In genomic region chr1:32052887-32053286, GRCh38 we compare ENCODE assay signal across 27 cellular contexts. TPM values are rescaled to one million over a fixed set of nuclear protein-coding genes. Genes with fewer than 3 reads are reported as not detected.
DNase-seq lines count a peak whose midpoint lies in the region; ATAC-seq and TF ChIP-seq lines count a peak whose summit lies in the region.
"Had no signal": no experiment of that assay in that cellular context is flagged by ENCODE, and none has a peak within 500 bp of the region (broad histone marks: within the 10 kb centered on the region; RNA-seq: fewer than 3 reads in every experiment).

No MANE protein-coding gene starts in this region.

- H3K36me3 Mint-ChIP-seq in HFFc6 (ENCODE audit: low read depth) (peaks cover 48% of the 10 kb centered on the region), endothelial cell (ENCODE audit: low read depth, unreplicated experiment) (peaks cover 26% of the 10 kb centered on the region), nephron progenitor cell (ENCODE audit: low read depth) (peaks cover 82% of the 10 kb centered on the region)

- ATAC-seq in upper lobe of left lung (ENCODE audit: low FRiP score in 2 of 2) (no peak), GM19324 (IDR thresholded peaks at IDR 0.05; ENCODE audit: low FRiP score, unreplicated experiment) (no peak)
- ATAC-seq in activated CD4-positive, CD25-positive, alpha-beta regulatory T cell treated with anti-CD3 and anti-CD28 coated beads, Interleukin-2, amount 50 U/mL, for 24 hours, result no peak
- ATAC-seq: activated CD8-positive, alpha-beta T cell treated with anti-CD3 and anti-CD28 coated beads, Interleukin-2, amount 10 ng/mL, durations not matched to agents 7 days and 5 days; GM23338; Panc1; psoas muscle; stimulated activated naive CD8-positive, alpha-beta T cell treated with anti-CD3 and anti-CD28 coated beads, Interleukin-15, amount 100 ng/mL, for 72 hours; T-cell had no signal

- H3K27me3 Mint-ChIP-seq in HFFc6 (ENCODE audit: insufficient read depth), result peaks cover 5% of the 10 kb centered on the region
- no peaks in the 10 kb centered on the region for H3K27me3 Mint-ChIP-seq in endothelial cell (ENCODE audit: unreplicated experiment)
- H3K27me3 Mint-ChIP-seq in nephron progenitor cell (ENCODE audit: low read depth, poor library complexity), result no peaks in the 10 kb centered on the region
- H3K27me3 Mint-ChIP-seq: brain; stimulated activated naive CD8-positive, alpha-beta T cell treated with anti-CD3 and anti-CD28 coated beads, Interleukin-15, amount 100 ng/mL, for 72 hours; T-cell had no signal

- H3K4me1 ChIP-seq in upper lobe of left lung, result no peaks in the 10 kb centered on the region
- H3K4me1 ChIP-seq: left ventricle myocardium inferior, psoas muscle, SJSA1, vagina had no signal

- H3K4me3 ChIP-seq in upper lobe of left lung, result no peak overlapping the region
- H3K4me3 ChIP-seq: esophagus muscularis mucosa, GM23338, left ventricle myocardium inferior, psoas muscle, SJSA1, vagina had no signal

- H3K9me3 ChIP-seq in upper lobe of left lung, result no peaks in the 10 kb centered on the region
- H3K9me3 ChIP-seq: esophagus muscularis mucosa, left ventricle myocardium inferior, psoas muscle, SJSA1, vagina had no signal

- 94 to 97% methylated on average over 4 of the region's 4 CpGs for WGBS in upper lobe of left lung, 2 donors

- H3K4me1 Mint-ChIP-seq in HFFc6 (ENCODE audit: low read depth) (peaks cover 19% of the 10 kb centered on the region), endothelial cell (ENCODE audit: unreplicated experiment) (peaks cover 6% of the 10 kb centered on the region), nephron progenitor cell (no peaks in the 10 kb centered on the region)
- H3K4me1 Mint-ChIP-seq: GM23338, T-cell had no signal

- H3K4me3 Mint-ChIP-seq in HFFc6 (no peak overlapping the region), endothelial cell (ENCODE audit: unreplicated experiment) (no peak overlapping the region), nephron progenitor cell (no peak overlapping the region)
- H3K4me3 Mint-ChIP-seq: activated CD8-positive, alpha-beta T cell treated with anti-CD3 and anti-CD28 coated beads, Interleukin-2, amount 10 ng/mL, durations not matched to agents 7 days and 5 days; brain; GM23338; stimulated activated naive CD8-positive, alpha-beta T cell treated with anti-CD3 and anti-CD28 coated beads, Interleukin-15, amount 100 ng/mL, for 72 hours; T-cell had no signal

- H3K27ac Mint-ChIP-seq in HFFc6 (peak overlapping the region; percentile 44), endothelial cell (ENCODE audit: unreplicated experiment) (peak overlapping the region; percentile 61), nephron progenitor cell (peak overlapping the region; percentile 61)
- H3K27ac Mint-ChIP-seq: activated CD8-positive, alpha-beta T cell treated with anti-CD3 and anti-CD28 coated beads, Interleukin-2, amount 10 ng/mL, durations not matched to agents 7 days and 5 days; GM23338; T-cell had no signal

- no peaks in the 10 kb centered on the region for H3K27me3 ChIP-seq in upper lobe of left lung
- H3K27me3 ChIP-seq: esophagus muscularis mucosa, SJSA1, vagina had no signal

- H3K9me3 Mint-ChIP-seq in HFFc6 (peaks cover 6% of the 10 kb centered on the region; the same call in 1 of the 2 replicates), endothelial cell (ENCODE audit: unreplicated experiment) (no peaks in the 10 kb centered on the region), nephron progenitor cell (no peaks in the 10 kb centered on the region)
- H3K9me3 Mint-ChIP-seq: brain; GM23338; stimulated activated naive CD8-positive, alpha-beta T cell treated with anti-CD3 and anti-CD28 coated beads, Interleukin-15, amount 100 ng/mL, for 72 hours; T-cell had no signal

- TF ChIP-seq POLR2A in upper lobe of left lung (IDR thresholded peaks at IDR 0.05), result no peak

- TF ChIP-seq EP300 in upper lobe of left lung (IDR thresholded peaks at IDR 0.05), result no peak

- H3K36me3 ChIP-seq in upper lobe of left lung, result peaks cover 3 to 91% (median 64%) of the 10 kb centered on the region in 4 donors

- peak; percentile 67 for DNase-seq in HFFc6
- peak; percentile 51 for DNase-seq in RKO (ENCODE audit: low spot score)
- no peak for DNase-seq in endothelial cell (ENCODE audit: low spot score)
- no peak for DNase-seq in nephron progenitor cell
- no peak for DNase-seq in upper lobe of left lung
- DNase-seq in SKM-1 (lab: John Stamatoyannopoulos, UW; ENCODE audit: unreplicated experiment), result no peak
- DNase-seq: activated CD8-positive, alpha-beta T cell treated with anti-CD3 and anti-CD28 coated beads, Interleukin-2, amount 10 ng/mL, durations not matched to agents 7 days and 5 days; activated naive CD4-positive, alpha-beta T cell; activated T-cell treated with anti-CD3 and anti-CD28 coated beads, Interleukin-2, amount 50 U/mL, for 1 hour; C1 segment of cervical spinal cord; effector memory CD4-positive, alpha-beta T cell; left ventricle myocardium inferior; NCI-H1092; NCI-H1694 treated with DMSO at 0.1 percent for 48 hours; NCI-H524; NK-92 treated with Interleukin-12 subunit alpha and Interleukin-12 subunit beta, amount 100 ng/mL, for 24 hours; psoas muscle; stimulated activated naive CD8-positive, alpha-beta T cell treated with anti-CD3 and anti-CD28 coated beads, Interleukin-15, amount 100 ng/mL, for 72 hours; T-cell had no signal

- no peak overlapping the region for H3K27ac ChIP-seq in upper lobe of left lung
- H3K27ac ChIP-seq: esophagus muscularis mucosa, left ventricle myocardium inferior, psoas muscle, SJSA1, vagina had no signal

- TF ChIP-seq CTCF in HFFc6 (IDR thresholded peaks at IDR 0.05), result no peak
- no peak for TF ChIP-seq CTCF in endothelial cell (IDR thresholded peaks at IDR 0.05; ENCODE audit: unreplicated experiment)
- no peak for TF ChIP-seq CTCF in nephron progenitor cell (IDR thresholded peaks at IDR 0.05)
- no peak for TF ChIP-seq CTCF in upper lobe of left lung (IDR thresholded peaks at IDR 0.05)

RNA-seq across cellular contexts. Expression of gene TMEM39B, which starts 19.9 kb away (rescaled TPM):
- 10 to 100 TPM; 17.6 to 23.2 (median 20.8) TPM for total RNA-seq in HFFc6 (2021; fragmentation: NEBNext Ultra II Directional; extraction: Animal tissue kit (Norgen Biotek cat#: 25700))
- 26.9 TPM for total RNA-seq in endothelial cell (ENCODE audit: unreplicated experiment)
- 10 to 100 TPM in 3 of 6 donors, 1 to 10 TPM in 3; 5.0 to 22.1 (median 10.2) TPM for total RNA-seq in upper lobe of left lung

RNA-seq across cellular contexts. Expression of gene KHDRBS1, which starts 39.2 kb away (rescaled TPM):
- 100 to 1,000 TPM; 119 to 160 (median 148) TPM for total RNA-seq in HFFc6 (2021; fragmentation: NEBNext Ultra II Directional; extraction: Animal tissue kit (Norgen Biotek cat#: 25700))
- total RNA-seq in endothelial cell (ENCODE audit: unreplicated experiment) (203 TPM), upper lobe of left lung (100 to 1,000 TPM in 1 of 6 donors, 10 to 100 TPM in 5; 52.4 to 101 (median 91.9) TPM)

RNA-seq across cellular contexts. Expression of gene KPNA6, which starts 55.0 kb away (rescaled TPM):
- 100 to 1,000 TPM; 116 to 132 (median 122) TPM for total RNA-seq in HFFc6 (2021; fragmentation: NEBNext Ultra II Directional; extraction: Animal tissue kit (Norgen Biotek cat#: 25700))
- 95.3 TPM for total RNA-seq in endothelial cell (ENCODE audit: unreplicated experiment)
- total RNA-seq in upper lobe of left lung, result 10 to 100 TPM; 16.8 to 53.8 (median 42.0) TPM

Comparison
In these comparisons a context has a peak if more than half of its experiments do, and no peak if none do; other contexts are left out.
1. DNase-seq: peak in HFFc6 (single experiment) and RKO (single experiment); none in endothelial cell (single experiment), nephron progenitor cell (single experiment), upper lobe of left lung (0 of 2) and SKM-1 (single experiment).
2. Peak in every context shown above with its lines, with median percentiles within 50 percentile points of each other: H3K27ac Mint-ChIP-seq.